In the genomic region with DNA sequence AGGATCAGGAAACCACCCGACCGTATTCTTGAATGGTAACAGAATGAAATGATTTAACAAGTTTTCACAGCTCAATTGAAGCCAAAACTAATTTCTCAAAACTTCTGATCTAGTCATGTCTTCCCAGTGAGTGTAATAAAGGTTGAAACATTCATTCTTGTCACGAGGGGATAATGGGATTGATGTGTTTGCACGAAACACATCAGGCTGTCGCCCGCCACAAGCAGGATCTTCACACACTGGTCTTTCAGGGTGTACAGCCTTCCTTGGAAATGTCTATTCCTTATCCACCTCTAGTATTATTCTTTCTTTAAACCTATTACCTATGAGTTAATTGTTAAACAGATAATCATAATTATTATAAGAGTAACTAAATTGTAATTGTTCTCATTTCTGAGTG, we compare ENCODE assay signal across 23 cellular contexts.
"Had no signal": no experiment of that assay in that cellular context is flagged by ENCODE, and none has a peak within 500 bp of the region (broad histone marks: within the 10 kb centered on the region; RNA-seq: fewer than 3 reads in every experiment).

No MANE protein-coding gene starts in this region.

- H3K9me3 ChIP-seq: colonic mucosa, esophagus muscularis mucosa, esophagus squamous epithelium, gastrocnemius medialis, gastroesophageal sphincter, heart left ventricle, heart right ventricle had no signal

- H3K27ac ChIP-seq: colonic mucosa, coronary artery, dorsolateral prefrontal cortex, epithelial cell of prostate, esophagus muscularis mucosa, esophagus squamous epithelium, foreskin keratinocyte, gastrocnemius medialis, gastroesophageal sphincter, heart left ventricle, heart right ventricle had no signal

- H3K36me3 ChIP-seq: colonic mucosa, esophagus muscularis mucosa, esophagus squamous epithelium, gastrocnemius medialis, gastroesophageal sphincter, heart left ventricle, heart right ventricle had no signal

- H3K27me3 ChIP-seq: colonic mucosa, esophagus muscularis mucosa, esophagus squamous epithelium, foreskin keratinocyte, gastrocnemius medialis, gastroesophageal sphincter, heart left ventricle, heart right ventricle had no signal

- DNase-seq: colonic mucosa; cortex of kidney; dermis blood vessel endothelial cell; dorsolateral prefrontal cortex; effector CD4-positive, alpha-beta T cell; effector CD8-positive, alpha-beta T cell; effector memory CD4-positive, alpha-beta T cell; effector memory CD8-positive, alpha-beta T cell; endodermal cell; erythroblast; esophagus squamous epithelium; foreskin fibroblast; foreskin keratinocyte; foreskin melanocyte; gastrocnemius medialis; glutamatergic neuron; heart left ventricle; heart right ventricle had no signal

- H3K4me3 ChIP-seq: colonic mucosa, coronary artery, dorsolateral prefrontal cortex, esophagus muscularis mucosa, esophagus squamous epithelium, gastrocnemius medialis, gastroesophageal sphincter, heart left ventricle, heart right ventricle had no signal

- H3K4me1 ChIP-seq: colonic mucosa, esophagus muscularis mucosa, esophagus squamous epithelium, gastrocnemius medialis, gastroesophageal sphincter, heart left ventricle had no signal

- ATAC-seq: effector memory CD8-positive, alpha-beta T cell; esophagus mucosa; foreskin keratinocyte; gastrocnemius medialis; gastroesophageal sphincter; heart left ventricle; heart right ventricle had no signal
